ENCODE assay signal across 11 cellular contexts in the genomic region with DNA sequence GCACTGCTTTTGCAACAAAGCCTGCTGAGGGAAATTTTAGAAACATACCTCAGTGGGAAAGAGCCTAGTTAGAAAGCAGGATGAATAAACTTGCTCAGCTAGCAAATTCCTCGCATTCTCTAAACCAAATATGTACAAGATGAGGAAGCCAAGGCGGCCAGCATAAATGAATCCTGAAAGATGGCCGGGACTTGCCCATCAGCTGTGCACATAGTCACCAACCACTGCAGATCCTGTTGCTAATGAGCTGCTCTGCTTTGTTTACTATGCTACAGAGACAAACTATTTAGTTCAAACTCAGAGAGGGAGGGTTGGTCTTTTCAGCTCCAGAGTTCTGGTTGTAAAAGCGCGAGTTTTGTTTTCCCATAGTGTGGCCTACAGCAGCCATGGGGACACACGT. TPM values are rescaled to one million over a fixed set of nuclear protein-coding genes. Genes with fewer than 3 reads are reported as not detected.
DNase-seq lines count a peak whose midpoint lies in the region; TF ChIP-seq lines count a peak whose summit lies in the region.
"Had no signal": no experiment of that assay in that cellular context is flagged by ENCODE, and none has a peak within 500 bp of the region (broad histone marks: within the 10 kb centered on the region; RNA-seq: fewer than 3 reads in every experiment).

No MANE protein-coding gene starts in this region.

- peaks cover 3% of the 10 kb centered on the region for H3K4me1 ChIP-seq in ectodermal cell (ENCODE audit: control insufficient read depth, insufficient read depth, low read length)
- H3K4me1 ChIP-seq in mesodermal cell (ENCODE audit: control insufficient read depth, insufficient read depth, low read length, poor library complexity, severe bottlenecking), result peaks cover 26% of the 10 kb centered on the region

- 0 out of 2 replicates have a peak, but pooled peaks have one; percentile 32 for TF ChIP-seq EP300 in Ishikawa (IDR thresholded peaks at IDR 0.05; ENCODE audit: borderline replicate concordance)

- H3K36me3 ChIP-seq in ectodermal cell (ENCODE audit: control insufficient read depth, insufficient read depth, low read length) (no peaks in the 10 kb centered on the region), mesodermal cell (ENCODE audit: control insufficient read depth, insufficient read depth, low read length) (no peaks in the 10 kb centered on the region)

- no peak for TF ChIP-seq CTCF in dorsolateral prefrontal cortex (IDR thresholded peaks at IDR 0.05 in 54 of 56, conservative IDR thresholded peaks at IDR 0.05 in 2 of 56; ENCODE audit: low read depth in 1 of 56, partially characterized antibody in 56 of 56)

- H3K9me3 ChIP-seq in ectodermal cell (ENCODE audit: control insufficient read depth, low read length) (no peaks in the 10 kb centered on the region), mesodermal cell (ENCODE audit: control insufficient read depth, low read length) (peaks cover 11% of the 10 kb centered on the region)

- H3K27me3 ChIP-seq in ectodermal cell (ENCODE audit: control insufficient read depth, insufficient read depth, low read length, poor library complexity, severe bottlenecking), result no peaks in the 10 kb centered on the region
- no peaks in the 10 kb centered on the region for H3K27me3 ChIP-seq in dorsolateral prefrontal cortex

- DNase-seq in AG08396 (ENCODE audit: low spot score) (peak; percentile 75), dorsolateral prefrontal cortex (no peak), NCI-H1930 (lab: John Stamatoyannopoulos, UW) (no peak), NCI-H510A treated with DMSO at 0.1 percent for 48 hours (lab: John Stamatoyannopoulos, UW) (no peak), NOMO-1 treated with DMSO at 0.1 percent for 48 hours (lab: John Stamatoyannopoulos, UW; ENCODE audit: unreplicated experiment) (no peak)
- DNase-seq: activated T-cell treated with anti-CD3 and anti-CD28 coated beads for 4 hours; stimulated activated naive CD4-positive, alpha-beta T cell treated with Interleukin-2 at 50 U/mL for 16 hours had no signal

- intact Hi-C loops in dorsolateral prefrontal cortex (cut with DNase I), result loop anchor here (2.0 to 10.0 kb wide), 4 partner anchors 20 to 1021 kb away; no protein-coding TSS in a partner anchor

- WGBS in ectodermal cell, 2 experiments, result 67 to 70% methylated on average over 6 of the region's 6 CpGs
- 69% methylated on average over 5 to 6 of the region's 6 CpGs for WGBS in mesodermal cell (ENCODE audit: insufficient coverage in 2 of 2), 2 experiments

- H3K27ac ChIP-seq in ectodermal cell (ENCODE audit: insufficient read depth, low read depth, low read length, poor library complexity, severe bottlenecking) (peak overlapping the region; percentile 69), mesodermal cell (ENCODE audit: low read depth, low read length, severe bottlenecking) (peak overlapping the region; percentile 86), dorsolateral prefrontal cortex (peak overlapping the region in 5 of 59 donors; percentile 6 to 67 (median 27))

- 0 out of 2 replicates have a peak, but pooled peaks have one; percentile 9 for TF ChIP-seq RAD21 in Ishikawa (IDR thresholded peaks at IDR 0.05; ENCODE audit: low read depth)

- H3K4me3 ChIP-seq in ectodermal cell (ENCODE audit: insufficient read depth, low read depth, low read length) (no peak overlapping the region), mesodermal cell (ENCODE audit: extremely low read depth, insufficient read depth, low read length, poor library complexity, severe bottlenecking) (no peak overlapping the region), dorsolateral prefrontal cortex (no peak overlapping the region)
- H3K4me3 ChIP-seq: coronary artery had no signal

TF ChIP-seq in Ishikawa, 13 proteins besides CTCF, POLR2A, EP300 and RAD21:
- TF ChIP-seq, protein P1, sequence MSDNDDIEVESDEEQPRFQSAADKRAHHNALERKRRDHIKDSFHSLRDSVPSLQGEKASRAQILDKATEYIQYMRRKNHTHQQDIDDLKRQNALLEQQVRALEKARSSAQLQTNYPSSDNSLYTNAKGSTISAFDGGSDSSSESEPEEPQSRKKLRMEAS (IDR thresholded peaks at IDR 0.05), result no peak; the same call in none of the 2 replicates
- TF ChIP-seq ZBTB7A (IDR thresholded peaks at IDR 0.05; ENCODE audit: low read depth), result no peak
- peak; percentile 32; the same call in 1 of the 2 replicates for TF ChIP-seq FOXM1 (IDR thresholded peaks at IDR 0.05; ENCODE audit: borderline replicate concordance, low read depth)
- TF ChIP-seq EGR1 (IDR thresholded peaks at IDR 0.05), result no peak
- no peak; the same call in 1 of the 2 replicates for TF ChIP-seq TCF12 (IDR thresholded peaks at IDR 0.05; ENCODE audit: low read depth)
- TF ChIP-seq CREB1 (IDR thresholded peaks at IDR 0.05; ENCODE audit: low read depth), result no peak
- TF ChIP-seq NFIC (IDR thresholded peaks at IDR 0.05), result 0 out of 2 replicates have a peak, but pooled peaks have one; percentile 11
- TF ChIP-seq CEBPB (IDR thresholded peaks at IDR 0.05), result no peak
- TF ChIP-seq, protein P2, sequence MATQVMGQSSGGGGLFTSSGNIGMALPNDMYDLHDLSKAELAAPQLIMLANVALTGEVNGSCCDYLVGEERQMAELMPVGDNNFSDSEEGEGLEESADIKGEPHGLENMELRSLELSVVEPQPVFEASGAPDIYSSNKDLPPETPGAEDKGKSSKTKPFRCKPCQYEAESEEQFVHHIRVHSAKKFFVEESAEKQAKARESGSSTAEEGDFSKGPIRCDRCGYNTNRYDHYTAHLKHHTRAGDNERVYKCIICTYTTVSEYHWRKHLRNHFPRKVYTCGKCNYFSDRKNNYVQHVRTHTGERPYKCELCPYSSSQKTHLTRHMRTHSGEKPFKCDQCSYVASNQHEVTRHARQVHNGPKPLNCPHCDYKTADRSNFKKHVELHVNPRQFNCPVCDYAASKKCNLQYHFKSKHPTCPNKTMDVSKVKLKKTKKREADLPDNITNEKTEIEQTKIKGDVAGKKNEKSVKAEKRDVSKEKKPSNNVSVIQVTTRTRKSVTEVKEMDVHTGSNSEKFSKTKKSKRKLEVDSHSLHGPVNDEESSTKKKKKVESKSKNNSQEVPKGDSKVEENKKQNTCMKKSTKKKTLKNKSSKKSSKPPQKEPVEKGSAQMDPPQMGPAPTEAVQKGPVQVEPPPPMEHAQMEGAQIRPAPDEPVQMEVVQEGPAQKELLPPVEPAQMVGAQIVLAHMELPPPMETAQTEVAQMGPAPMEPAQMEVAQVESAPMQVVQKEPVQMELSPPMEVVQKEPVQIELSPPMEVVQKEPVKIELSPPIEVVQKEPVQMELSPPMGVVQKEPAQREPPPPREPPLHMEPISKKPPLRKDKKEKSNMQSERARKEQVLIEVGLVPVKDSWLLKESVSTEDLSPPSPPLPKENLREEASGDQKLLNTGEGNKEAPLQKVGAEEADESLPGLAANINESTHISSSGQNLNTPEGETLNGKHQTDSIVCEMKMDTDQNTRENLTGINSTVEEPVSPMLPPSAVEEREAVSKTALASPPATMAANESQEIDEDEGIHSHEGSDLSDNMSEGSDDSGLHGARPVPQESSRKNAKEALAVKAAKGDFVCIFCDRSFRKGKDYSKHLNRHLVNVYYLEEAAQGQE (IDR thresholded peaks at IDR 0.05; ENCODE audit: low read depth), result no peak
- TF ChIP-seq YY1 (IDR thresholded peaks at IDR 0.05; ENCODE audit: low read depth), result peak; percentile 37; the same call in 1 of the 2 replicates
- TF ChIP-seq TAF1 (IDR thresholded peaks at IDR 0.05; ENCODE audit: low read depth), result no peak
- peak; percentile 90 for TF ChIP-seq TEAD4 (IDR thresholded peaks at IDR 0.05)
- TF ChIP-seq, protein P3, sequence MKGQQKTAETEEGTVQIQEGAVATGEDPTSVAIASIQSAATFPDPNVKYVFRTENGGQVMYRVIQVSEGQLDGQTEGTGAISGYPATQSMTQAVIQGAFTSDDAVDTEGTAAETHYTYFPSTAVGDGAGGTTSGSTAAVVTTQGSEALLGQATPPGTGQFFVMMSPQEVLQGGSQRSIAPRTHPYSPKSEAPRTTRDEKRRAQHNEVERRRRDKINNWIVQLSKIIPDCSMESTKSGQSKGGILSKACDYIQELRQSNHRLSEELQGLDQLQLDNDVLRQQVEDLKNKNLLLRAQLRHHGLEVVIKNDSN (IDR thresholded peaks at IDR 0.05), result no peak

RNA-seq across cellular contexts. Expression of a gene that starts 49.0 kb away (rescaled TPM):
- polyA plus RNA-seq in ectodermal cell (2013, experiment 1 of 4), result 7.8 TPM
- polyA plus RNA-seq in ectodermal cell (2013, experiment 2 of 4), result 8.0 TPM
- 6.8 TPM for polyA plus RNA-seq in ectodermal cell (2013, experiment 3 of 4)
- 7.8 TPM for polyA plus RNA-seq in ectodermal cell (2013, experiment 4 of 4)
- 3.8 TPM for polyA plus RNA-seq in mesodermal cell (2013, experiment 1 of 2)
- polyA plus RNA-seq in mesodermal cell (2013, experiment 2 of 2), result 3.1 TPM
- 10 to 100 TPM; 19.1 to 53.1 (median 33.6) TPM for total RNA-seq in dorsolateral prefrontal cortex
